1 cellular context compared by ENCODE assay signal in genomic region chr10:7185367-7185690, GRCh38.
TF ChIP-seq lines count a peak whose summit lies in the region.

No MANE protein-coding gene starts in this region.

TF ChIP-seq in HepG2, 621 proteins besides CTCF, POLR2A, EP300 and RAD21 (continued from another document):
- TF ChIP-seq ZHX2 (IDR thresholded peaks at IDR 0.05; ENCODE audit: low read depth) (no peak), ZHX2 (CRISPR knock-in tag; IDR thresholded peaks at IDR 0.05; ENCODE audit: borderline replicate concordance) (no peak), ZNF205 (CRISPR knock-in tag; IDR thresholded peaks at IDR 0.05) (no peak)
